8 cellular contexts compared by ENCODE assay signal in genomic region chr1:205318231-205318991, GRCh38. TPM values are rescaled to one million over a fixed set of nuclear protein-coding genes. Genes with fewer than 3 reads are reported as not detected.
DNase-seq lines count a peak whose midpoint lies in the region; ATAC-seq and TF ChIP-seq lines count a peak whose summit lies in the region.

No MANE protein-coding gene starts in this region.

- H3K4me3 Mint-ChIP-seq in Calu3 (ENCODE audit: low read depth, unreplicated experiment) = peak overlapping the region; percentile 85
- peak overlapping the region; percentile 90 to 100 (median 96) for H3K4me3 Mint-ChIP-seq in naive thymus-derived CD4-positive, alpha-beta T cell

- H3K9me3 ChIP-seq in naive thymus-derived CD4-positive, alpha-beta T cell (ENCODE audit: control insufficient read depth in 2 of 3, low read length in 3 of 3) = no peaks in the 10 kb centered on the region

- H3K4me3 ChIP-seq in naive thymus-derived CD4-positive, alpha-beta T cell (ENCODE audit: low read length) = peak overlapping the region; percentile 95

- H3K27ac ChIP-seq in naive thymus-derived CD4-positive, alpha-beta T cell (ENCODE audit: low read depth, low read length) = peak overlapping the region; percentile 89

- no TSS peak for BruUV-seq in Calu3 (replicated peaks; lab: Mats Ljungman, UMichigan)

- in situ Hi-C loops in T47D (cut with HindIII; ENCODE audit: low pct_unique_long_range_greater_than_20kb, low sequenced_read_pairs) = no loop called here

- H3K27me3 Mint-ChIP-seq in Calu3 (ENCODE audit: unreplicated experiment) = no peaks in the 10 kb centered on the region
- H3K27me3 Mint-ChIP-seq in naive thymus-derived CD4-positive, alpha-beta T cell = peaks cover 0 to 3% (median 0%) of the 10 kb centered on the region in 5 donors

- H3K36me3 Mint-ChIP-seq in Calu3 (ENCODE audit: insufficient read depth, unreplicated experiment) = peaks cover 26% of the 10 kb centered on the region
- H3K36me3 Mint-ChIP-seq in naive thymus-derived CD4-positive, alpha-beta T cell = peaks cover 7 to 25% (median 20%) of the 10 kb centered on the region in 5 donors

- no peak for TF ChIP-seq CTCF in Calu3 (IDR thresholded peaks at IDR 0.05; ENCODE audit: unreplicated experiment)

- ATAC-seq in naive thymus-derived CD4-positive, alpha-beta T cell = no peak
- ATAC-seq in HG02938 (IDR thresholded peaks at IDR 0.05; ENCODE audit: unreplicated experiment) = no peak
- ATAC-seq in HG03108 (IDR thresholded peaks at IDR 0.05; ENCODE audit: unreplicated experiment) = no peak

- no peak for DNase-seq in Calu3
- DNase-seq in NCI-H2081 (lab: John Stamatoyannopoulos, UW) = peak; percentile 68 to 76
- peak; percentile 51 to 83 for DNase-seq in T47D (ENCODE audit: low read depth in 1 of 2, low spot score in 1 of 2)
- DNase-seq in naive thymus-derived CD4-positive, alpha-beta T cell = no peak
- DNase-seq in stimulated activated CD8-positive, alpha-beta memory T cell treated with anti-CD3 and anti-CD28 coated beads, Interleukin-4, amount 100 ng/mL, for 48 hours = no peak
- DNase-seq in NCI-H446 treated with DMSO at 0.1 percent for 48 hours (lab: John Stamatoyannopoulos, UW) = no peak

- POLR2A ChIA-PET in naive thymus-derived CD4-positive, alpha-beta T cell (lab: Charles Lee) = interaction anchor here (0.6 to 28.6 kb wide), 9 partner anchors 12 to 103 kb away, joined by 3 to 1119 read pairs (median 6); no protein-coding TSS in a partner anchor

- no peaks in the 10 kb centered on the region for H3K9me3 Mint-ChIP-seq in Calu3 (ENCODE audit: low read depth, unreplicated experiment)
- H3K9me3 Mint-ChIP-seq in naive thymus-derived CD4-positive, alpha-beta T cell = peaks cover 0 to 3% (median 0%) of the 10 kb centered on the region in 11 donors

- peaks cover 0 to 18% (median 0%) of the 10 kb centered on the region in 3 experiments for H3K36me3 ChIP-seq in naive thymus-derived CD4-positive, alpha-beta T cell (ENCODE audit: control insufficient read depth in 2 of 3, insufficient read depth in 3 of 3, low read length in 3 of 3)

- peaks cover 43 to 63% of the 10 kb centered on the region in 2 donors for H3K4me1 ChIP-seq in naive thymus-derived CD4-positive, alpha-beta T cell (ENCODE audit: control insufficient read depth in 2 of 2, insufficient read depth in 2 of 2, low read length in 2 of 2)

- no peak overlapping the region for H3K27ac Mint-ChIP-seq in Calu3 (ENCODE audit: unreplicated experiment)
- H3K27ac Mint-ChIP-seq in naive thymus-derived CD4-positive, alpha-beta T cell = peak overlapping the region; percentile 51 to 99 (median 92)

- H3K4me1 Mint-ChIP-seq in Calu3 (ENCODE audit: low read depth, unreplicated experiment) = peaks cover 49% of the 10 kb centered on the region
- peaks cover 52 to 75% (median 72%) of the 10 kb centered on the region in 7 donors for H3K4me1 Mint-ChIP-seq in naive thymus-derived CD4-positive, alpha-beta T cell

- intact Hi-C loops in Calu3 (cut with micrococcal nuclease; ENCODE audit: unreplicated experiment) = no loop called here
- intact Hi-C loops in naive thymus-derived CD4-positive, alpha-beta T cell (cut with micrococcal nuclease) = loop anchor here in 1 of 2 donors (5.0 kb wide), 1 partner anchor 91 kb away; the partner anchor contains the start of gene TMCC2

- CTCF ChIA-PET in Calu3 (lab: Charles Lee) = interaction anchor here (1.1 to 5.9 kb wide), 7 partner anchors 15 to 62 kb away, joined by 5 to 127 read pairs (median 7); no protein-coding TSS in a partner anchor
- CTCF ChIA-PET in naive thymus-derived CD4-positive, alpha-beta T cell (lab: Charles Lee) = interaction anchor here (1.1 to 21.8 kb wide), 3 partner anchors 15 to 39 kb away, joined by 3 to 955 read pairs (median 4); no protein-coding TSS in a partner anchor

- H3K27me3 ChIP-seq in naive thymus-derived CD4-positive, alpha-beta T cell (ENCODE audit: control insufficient read depth in 2 of 2, insufficient read depth in 2 of 2, low read length in 2 of 2) = no peaks in the 10 kb centered on the region

RNA-seq across cellular contexts. Expression of gene NUAK2, which starts 3.1 kb away (rescaled TPM):
- 2.6 and 3.7 TPM in 2 replicates for total RNA-seq in Calu3 (2022)
- total RNA-seq in naive thymus-derived CD4-positive, alpha-beta T cell = 10 to 100 TPM in 4 of 5 experiments, 1 to 10 TPM in 1; 9.1 to 57.8 (median 23.0) TPM
- 10 to 100 TPM; 40.7 to 85.5 TPM for polyA plus RNA-seq in naive thymus-derived CD4-positive, alpha-beta T cell

RNA-seq across cellular contexts. Expression of gene KLHDC8A, which starts 38.3 kb away (rescaled TPM):
- total RNA-seq in Calu3 (2022) = not detected in 2 replicates
- total RNA-seq in naive thymus-derived CD4-positive, alpha-beta T cell = not detected
- polyA plus RNA-seq in naive thymus-derived CD4-positive, alpha-beta T cell = not detected

Comparison
In these comparisons a context has a peak if more than half of its experiments do, and no peak if none do; other contexts are left out.
1. DNase-seq: peak in NCI-H2081 (2 of 2) and T47D (2 of 2); none in Calu3 (single experiment), naive thymus-derived CD4-positive, alpha-beta T cell (0 of 9), stimulated activated CD8-positive, alpha-beta memory T cell treated with anti-CD3 and anti-CD28 coated beads, Interleukin-4, amount 100 ng/mL, for 48 hours (single experiment) and NCI-H446 treated with DMSO at 0.1 percent for 48 hours (single experiment).